ENCODE assay signal across 8 cellular contexts in the genomic region with DNA sequence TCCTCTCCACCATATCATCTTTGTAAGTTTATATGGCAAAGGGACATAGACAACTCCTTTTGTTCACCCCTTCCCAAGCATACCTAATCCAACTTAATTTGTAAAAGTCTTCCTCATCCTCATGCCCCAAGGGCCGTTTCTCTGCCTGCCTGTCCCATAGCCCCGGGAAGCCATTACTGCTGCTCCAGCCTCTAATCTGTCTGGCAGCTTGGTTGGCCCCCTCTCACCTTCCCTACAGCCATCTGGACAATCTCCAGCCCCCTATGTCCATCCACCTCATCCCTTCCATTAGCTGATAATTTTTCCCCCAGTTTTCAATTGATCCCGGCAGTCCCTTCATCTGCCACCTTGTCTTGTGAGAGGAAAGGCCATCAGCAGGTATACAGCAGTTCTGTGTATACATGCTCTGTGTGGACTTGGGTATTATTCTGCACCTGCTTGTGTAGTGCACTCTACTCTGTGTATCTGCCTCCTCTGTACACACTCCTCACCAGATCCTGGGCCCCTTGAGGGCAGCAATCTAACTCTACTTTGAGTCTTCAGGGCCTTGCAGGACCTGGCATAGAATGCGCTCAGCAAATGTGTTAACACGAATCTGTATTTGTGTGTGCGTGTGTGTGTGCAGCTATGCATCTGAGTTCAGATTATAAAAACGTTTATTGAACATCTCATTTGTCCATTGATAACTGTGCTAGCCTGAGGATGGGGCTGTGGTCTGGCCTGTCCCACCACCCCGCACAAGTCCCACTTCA.
DNase-seq lines count a peak whose midpoint lies in the region; TF ChIP-seq lines count a peak whose summit lies in the region.

No MANE protein-coding gene starts in this region.

- peaks cover 73 to 76% (median 75%) of the 10 kb centered on the region in 10 experiments for H3K4me1 ChIP-seq in BLaER1 treated with 17β-estradiol and CSF1 and Interleukin-3, amounts not matched to agents 10 nM and 100 nM
- peaks cover 46% of the 10 kb centered on the region for H3K4me1 ChIP-seq in rectal smooth muscle tissue (ENCODE audit: control insufficient read depth, insufficient read depth, low read length)

- peaks cover 4 to 12% (median 10%) of the 10 kb centered on the region in 11 experiments; a peak in 21 of 22 replicates for H4K20me1 ChIP-seq in BLaER1 treated with 17β-estradiol and CSF1 and Interleukin-3, amounts not matched to agents 10 nM and 100 nM
- H4K20me1 ChIP-seq in SU-DHL-6 (ENCODE audit: low read depth, low read length) = no peaks in the 10 kb centered on the region

- DNase-seq in HL-60 (ENCODE audit: low read depth in 1 of 2, low spot score in 1 of 2) (peak; percentile 46 to 57), fibroblast of mammary gland (ENCODE audit: low read depth) (no peak), NCI-H1694 treated with DMSO at 0.1 percent for 48 hours (lab: John Stamatoyannopoulos, UW) (no peak), NCI-H1105 (lab: John Stamatoyannopoulos, UW) (no peak), RKO (ENCODE audit: low spot score) (no peak)

- peaks cover 0 to 3% (median 1%) of the 10 kb centered on the region in 11 experiments; a peak in 5 of 22 replicates for H3K36me3 ChIP-seq in BLaER1 treated with 17β-estradiol and CSF1 and Interleukin-3, amounts not matched to agents 10 nM and 100 nM
- H3K36me3 ChIP-seq in SU-DHL-6 (ENCODE audit: low read length) = no peaks in the 10 kb centered on the region
- no peaks in the 10 kb centered on the region for H3K36me3 ChIP-seq in rectal smooth muscle tissue (ENCODE audit: control insufficient read depth, insufficient read depth, low read length)

- H3K79me2 ChIP-seq in SU-DHL-6 (ENCODE audit: insufficient read depth, low read length) = peaks cover 13% of the 10 kb centered on the region

- H3K9ac ChIP-seq in BLaER1 treated with 17β-estradiol and CSF1 and Interleukin-3, amounts not matched to agents 10 nM and 100 nM = peak overlapping the region; percentile 93 to 100 (median 98)
- H3K9ac ChIP-seq in SU-DHL-6 (ENCODE audit: low read length) (peak overlapping the region; percentile 70), rectal smooth muscle tissue (ENCODE audit: low read length) (peak overlapping the region; percentile 36)

- H3K27ac ChIP-seq in BLaER1 treated with 17β-estradiol and CSF1 and Interleukin-3, amounts not matched to agents 10 nM and 100 nM = peak overlapping the region; percentile 95 to 100 (median 99)
- H3K27ac ChIP-seq in HL-60 (replicated peaks) (peak overlapping the region; percentile 100), SU-DHL-6 (ENCODE audit: low read depth, low read length) (peak overlapping the region; percentile 98), rectal smooth muscle tissue (ENCODE audit: low read depth, low read length) (peak overlapping the region; percentile 100)

- H3K9me3 ChIP-seq in BLaER1 treated with 17β-estradiol and CSF1 and Interleukin-3, amounts not matched to agents 10 nM and 100 nM (replicated peaks in 1 of 11) = no peaks in the 10 kb centered on the region
- no peaks in the 10 kb centered on the region for H3K9me3 ChIP-seq in SU-DHL-6 (ENCODE audit: insufficient read depth, low read length)

- no peaks in the 10 kb centered on the region for H3K27me3 ChIP-seq in BLaER1 treated with 17β-estradiol and CSF1 and Interleukin-3, amounts not matched to agents 10 nM and 100 nM
- H3K27me3 ChIP-seq in HL-60 (ENCODE audit: insufficient read depth, poor library complexity, severe bottlenecking) (no peaks in the 10 kb centered on the region), SU-DHL-6 (ENCODE audit: low read length) (no peaks in the 10 kb centered on the region), rectal smooth muscle tissue (ENCODE audit: control insufficient read depth, insufficient read depth, low read length) (no peaks in the 10 kb centered on the region)

- peak overlapping the region; percentile 21 for H2AFZ ChIP-seq in SU-DHL-6 (ENCODE audit: low read depth, low read length, severe bottlenecking)

- H3F3A ChIP-seq in SU-DHL-6 (ENCODE audit: insufficient read depth) = peaks cover 29% of the 10 kb centered on the region

- H3K4me2 ChIP-seq in BLaER1 treated with 17β-estradiol and CSF1 and Interleukin-3, amounts not matched to agents 10 nM and 100 nM = peak overlapping the region; percentile 86 to 98 (median 94)
- peak overlapping the region; percentile 73 for H3K4me2 ChIP-seq in SU-DHL-6 (ENCODE audit: low read depth, low read length, poor library complexity, severe bottlenecking)

- no peaks in the 10 kb centered on the region for H3K9me2 ChIP-seq in SU-DHL-6 (replicated peaks; ENCODE audit: insufficient read depth, low read length)

- H3K4me3 ChIP-seq in BLaER1 treated with 17β-estradiol and CSF1 and Interleukin-3, amounts not matched to agents 10 nM and 100 nM = peak overlapping the region; percentile 46 to 99 (median 96); a peak in 19 of 20 replicates
- H3K4me3 ChIP-seq in HL-60 (replicated peaks; ENCODE audit: insufficient read depth, low read length) (no peak overlapping the region), SU-DHL-6 (ENCODE audit: insufficient read depth, low read length, poor library complexity, severe bottlenecking) (peak overlapping the region; percentile 36), fibroblast of mammary gland (ENCODE audit: control insufficient read depth, low read depth, low read length) (peak overlapping the region; percentile 3), rectal smooth muscle tissue (ENCODE audit: low read length) (peak overlapping the region; percentile 37)

- TF ChIP-seq CTCF in HL-60 (IDR thresholded peaks at IDR 0.05; ENCODE audit: insufficient read depth, low read length) (no peak), SU-DHL-6 (IDR thresholded peaks at IDR 0.05; ENCODE audit: insufficient read depth, low read length, poor library complexity, severe bottlenecking) (no peak), fibroblast of mammary gland (conservative IDR thresholded peaks at IDR 0.05; ENCODE audit: control insufficient read depth, insufficient read depth, low read depth, low read length) (no peak)

Comparison
In these comparisons a context has a peak if more than half of its experiments do, and no peak if none do; other contexts are left out.
1. H3K9ac ChIP-seq: peak in every context shown above with its lines; median percentile 98 in BLaER1 treated with 17β-estradiol and CSF1 and Interleukin-3, amounts not matched to agents 10 nM and 100 nM; 70 in SU-DHL-6; 36 in rectal smooth muscle tissue.
2. DNase-seq: peak in HL-60 (2 of 2); none in fibroblast of mammary gland (single experiment), NCI-H1694 treated with DMSO at 0.1 percent for 48 hours (single experiment), NCI-H1105 (single experiment) and RKO (single experiment).
3. Peak in every context shown above with its lines, with median percentiles within 50 percentile points of each other: H3K27ac ChIP-seq.